In genomic region chr19:3500429-3501101, GRCh38 we compare ENCODE assay signal across 1 cellular context.
A peak's percentile ranks its signal among the peaks of the same experiment; 100 is the strongest.
TF ChIP-seq lines count a peak whose summit lies in the region.

TSS of gene DOHH (minus strand) at chr19:3500674. CDS start at chr19:3496814, 3,860 bp downstream.

TF ChIP-seq in HepG2, 621 proteins besides CTCF, POLR2A, EP300 and RAD21 (continued from another document and continues in another):
- peak; percentile 45; the same call in 1 of the 2 replicates for TF ChIP-seq FOXK1 (CRISPR knock-in tag; IDR thresholded peaks at IDR 0.05; ENCODE audit: borderline replicate concordance, low read depth)
- 0 out of 2 replicates have a peak, but pooled peaks have one; percentile 56 for TF ChIP-seq KDM3A (CRISPR knock-in tag; IDR thresholded peaks at IDR 0.05; ENCODE audit: low read depth)
- TF ChIP-seq RBFOX2 (IDR thresholded peaks at IDR 0.05; ENCODE audit: low read depth, low read length) = peak; percentile 95
- no peak for TF ChIP-seq ZNF337 (CRISPR knock-in tag; IDR thresholded peaks at IDR 0.05; ENCODE audit: borderline replicate concordance, low read depth)
- peak; percentile 78 for TF ChIP-seq ZFX (CRISPR knock-in tag; IDR thresholded peaks at IDR 0.05; ENCODE audit: low read depth)
- peak; percentile 80; the same call in 1 of the 2 replicates for TF ChIP-seq ZNF784 (CRISPR knock-in tag; IDR thresholded peaks at IDR 0.05; ENCODE audit: borderline replicate concordance)
- peak; percentile 98 for TF ChIP-seq MAX (IDR thresholded peaks at IDR 0.05)
- TF ChIP-seq ZNF34 (CRISPR knock-in tag; IDR thresholded peaks at IDR 0.05; ENCODE audit: borderline replicate concordance) = peak; percentile 96; the same call in 1 of the 2 replicates
- TF ChIP-seq ZNF780A (CRISPR knock-in tag; IDR thresholded peaks at IDR 0.05) = peak; percentile 62; the same call in 1 of the 2 replicates
- TF ChIP-seq BRF2 (CRISPR knock-in tag; IDR thresholded peaks at IDR 0.05) = no peak
- TF ChIP-seq DRAP1 (CRISPR knock-in tag; IDR thresholded peaks at IDR 0.05) = peak; percentile 70; the same call in 1 of the 2 replicates
- peak; percentile 73; the same call in 1 of the 2 replicates for TF ChIP-seq ZNF570 (CRISPR knock-in tag; IDR thresholded peaks at IDR 0.05; ENCODE audit: borderline replicate concordance)
- TF ChIP-seq TRAFD1 (CRISPR knock-in tag; IDR thresholded peaks at IDR 0.05; ENCODE audit: borderline replicate concordance) = no peak
- no peak; the same call in none of the 2 replicates for TF ChIP-seq ZNF782 (CRISPR knock-in tag; IDR thresholded peaks at IDR 0.05; ENCODE audit: borderline replicate concordance)
- TF ChIP-seq ZSCAN31 (CRISPR knock-in tag; IDR thresholded peaks at IDR 0.05; ENCODE audit: low read depth) = peak; percentile 73; the same call in 1 of the 2 replicates
- TF ChIP-seq TRIM24 (CRISPR knock-in tag; IDR thresholded peaks at IDR 0.05) = no peak
- TF ChIP-seq ZNF317 (CRISPR knock-in tag; IDR thresholded peaks at IDR 0.05) = no peak; the same call in 1 of the 2 replicates
- TF ChIP-seq HES4 (CRISPR knock-in tag; IDR thresholded peaks at IDR 0.05; ENCODE audit: borderline replicate concordance) = 0 out of 2 replicates have a peak, but pooled peaks have one; percentile 67
- TF ChIP-seq ZSCAN22 (CRISPR knock-in tag; IDR thresholded peaks at IDR 0.05) = peak; percentile 74; the same call in 1 of the 2 replicates
- TF ChIP-seq PAXIP1 (CRISPR knock-in tag; conservative IDR thresholded peaks at IDR 0.05) = peak; percentile 58
- no peak for TF ChIP-seq ZNF263 (CRISPR knock-in tag; IDR thresholded peaks at IDR 0.05)
- peak; percentile 84; the same call in 1 of the 2 replicates for TF ChIP-seq TBX3 (IDR thresholded peaks at IDR 0.05; ENCODE audit: borderline replicate concordance)
- no peak for TF ChIP-seq ZBTB21 (CRISPR knock-in tag; IDR thresholded peaks at IDR 0.05)
- TF ChIP-seq ZNF501 (CRISPR knock-in tag; IDR thresholded peaks at IDR 0.05) = peak; percentile 93
- TF ChIP-seq NFKB2 (CRISPR knock-in tag; IDR thresholded peaks at IDR 0.05; ENCODE audit: borderline replicate concordance) = no peak; the same call in 1 of the 2 replicates
- no peak for TF ChIP-seq E2F1 (CRISPR knock-in tag; IDR thresholded peaks at IDR 0.05)
- peak; percentile 88; the same call in 1 of the 2 replicates for TF ChIP-seq LBX2 (CRISPR knock-in tag; IDR thresholded peaks at IDR 0.05; ENCODE audit: borderline replicate concordance)
- peak; percentile 78; the same call in 1 of the 2 replicates for TF ChIP-seq ATF7-NPFF (CRISPR knock-in tag; IDR thresholded peaks at IDR 0.05; ENCODE audit: low read depth)
- no peak for TF ChIP-seq ZBTB46 (CRISPR knock-in tag; IDR thresholded peaks at IDR 0.05; ENCODE audit: borderline replicate concordance)
- TF ChIP-seq TCF7 (IDR thresholded peaks at IDR 0.05; ENCODE audit: low read depth) = no peak
- TF ChIP-seq AHR (CRISPR knock-in tag; IDR thresholded peaks at IDR 0.05) = peak; percentile 94; the same call in 1 of the 2 replicates
- peak; percentile 94 for TF ChIP-seq THAP9 (CRISPR knock-in tag; IDR thresholded peaks at IDR 0.05; ENCODE audit: borderline replicate concordance)
- no peak for TF ChIP-seq POLR2AphosphoS2 (IDR thresholded peaks at IDR 0.05; ENCODE audit: low read depth, low read length)
- peak; percentile 93 for TF ChIP-seq CBFB (CRISPR knock-in tag; IDR thresholded peaks at IDR 0.05)
- no peak for TF ChIP-seq SIX4 (CRISPR knock-in tag; IDR thresholded peaks at IDR 0.05)
- peak; percentile 86 for TF ChIP-seq ZNF543 (CRISPR knock-in tag; IDR thresholded peaks at IDR 0.05)
- no peak for TF ChIP-seq MTF1 (CRISPR knock-in tag; IDR thresholded peaks at IDR 0.05)
- no peak for TF ChIP-seq ZNF597 (CRISPR knock-in tag; IDR thresholded peaks at IDR 0.05)
- no peak for TF ChIP-seq NR2F6 (IDR thresholded peaks at IDR 0.05)
- TF ChIP-seq NR2F6 (CRISPR knock-in tag; IDR thresholded peaks at IDR 0.05) = no peak; the same call in 1 of the 2 replicates
- peak; percentile 83 for TF ChIP-seq ARNT2 (CRISPR knock-in tag; IDR thresholded peaks at IDR 0.05; ENCODE audit: low read depth)
- peak; percentile 73; the same call in 1 of the 2 replicates for TF ChIP-seq ZNF333 (CRISPR knock-in tag; IDR thresholded peaks at IDR 0.05; ENCODE audit: borderline replicate concordance)
- TF ChIP-seq MBD4 (IDR thresholded peaks at IDR 0.05; ENCODE audit: borderline replicate concordance, low read length) = no peak
- TF ChIP-seq HINFP (CRISPR knock-in tag; IDR thresholded peaks at IDR 0.05; ENCODE audit: low read depth) = peak; percentile 66
- TF ChIP-seq PAWR (CRISPR knock-in tag; IDR thresholded peaks at IDR 0.05; ENCODE audit: borderline replicate concordance) = 0 out of 2 replicates have a peak, but pooled peaks have one; percentile 45
- TF ChIP-seq ZNF776 (CRISPR knock-in tag; IDR thresholded peaks at IDR 0.05) = peak; percentile 67; the same call in 1 of the 2 replicates
- peak; percentile 50; the same call in 1 of the 2 replicates for TF ChIP-seq GATAD2A (CRISPR knock-in tag; IDR thresholded peaks at IDR 0.05)
- no peak for TF ChIP-seq SP140L (CRISPR knock-in tag; IDR thresholded peaks at IDR 0.05; ENCODE audit: borderline replicate concordance)
- peak; percentile 98 for TF ChIP-seq BHLHE40 (IDR thresholded peaks at IDR 0.05; ENCODE audit: low read length)
